ENCODE assay signal across 27 cellular contexts in genomic region chr9:126262738-126263137, GRCh38.
"Had no signal": no experiment of that assay in that cellular context is flagged by ENCODE, and none has a peak within 500 bp of the region (broad histone marks: within the 10 kb centered on the region; RNA-seq: fewer than 3 reads in every experiment).

No MANE protein-coding gene starts in this region.

- H3K4me3 ChIP-seq: coronary artery, dorsolateral prefrontal cortex, esophagus muscularis mucosa, gastroesophageal sphincter, heart right ventricle had no signal

- FAIRE-seq: astrocyte, bronchial epithelial cell had no signal

- H3K36me3 ChIP-seq: brain microvascular endothelial cell, esophagus muscularis mucosa, gastroesophageal sphincter, heart right ventricle had no signal

- DNase-seq: activated CD4-positive, alpha-beta T cell treated with anti-CD3 and anti-CD28 coated beads for 1 hour; activated CD4-positive, alpha-beta T cell treated with anti-CD3 and anti-CD28 coated beads for 4 hours; activated CD4-positive, alpha-beta T cell treated with anti-CD3 and anti-CD28 coated beads, Interleukin-2, amount 10 ng/mL, durations not matched to agents 7 days and 5 days; activated CD4-positive, alpha-beta T cell treated with anti-CD3 and anti-CD28 coated beads, Interleukin-2, amount 50 U/mL, for 48 hours; activated CD8-positive, alpha-beta memory T cell treated with anti-CD3 and anti-CD28 coated beads for 24 hours; activated CD8-positive, alpha-beta T cell treated with anti-CD3 and anti-CD28 coated beads for 36 hours; activated effector memory CD4-positive, alpha-beta T cell treated with Interleukin-2 at 50 U/mL for 16 hours; activated gamma-delta T cell treated with Interleukin-2 at 50 U/mL for 16 hours; activated naive CD4-positive, alpha-beta T cell treated with anti-CD3 and anti-CD28 coated beads, Interleukin-2, amount 50 U/mL, for 16 hours; activated naive CD4-positive, alpha-beta T cell treated with Interleukin-2 at 50 U/mL for 16 hours; activated T-cell treated with anti-CD3 and anti-CD28 coated beads, Interleukin-2, amount 50 U/mL, for 4 hours; amniotic stem cell; anterior cingulate cortex; brain microvascular endothelial cell; dorsolateral prefrontal cortex; effector memory CD4-positive, alpha-beta T cell; endodermal cell; erythroblast; foreskin keratinocyte; heart right ventricle; T-helper 2 cell had no signal

- H3K27ac ChIP-seq: brain microvascular endothelial cell, coronary artery, dorsolateral prefrontal cortex, esophagus muscularis mucosa, foreskin keratinocyte, gastroesophageal sphincter, heart right ventricle had no signal

- H3K9me3 ChIP-seq: esophagus muscularis mucosa had no signal

- H3K4me1 ChIP-seq: esophagus muscularis mucosa, foreskin keratinocyte, gastroesophageal sphincter, heart right ventricle had no signal

- ATAC-seq: activated CD8-positive, alpha-beta T cell treated with anti-CD3 and anti-CD28 coated beads for 36 hours; activated T-cell treated with anti-CD3 and anti-CD28 coated beads, Interleukin-2, amount 50 U/mL, for 4 hours; activated T-helper 17 cell treated with anti-CD3 and anti-CD28 coated beads, Interleukin-2, amount 50 U/mL, for 72 hours; foreskin keratinocyte; gastroesophageal sphincter; heart right ventricle had no signal
